Comparison of ENCODE assay signal across 21 cellular contexts in the genomic region with DNA sequence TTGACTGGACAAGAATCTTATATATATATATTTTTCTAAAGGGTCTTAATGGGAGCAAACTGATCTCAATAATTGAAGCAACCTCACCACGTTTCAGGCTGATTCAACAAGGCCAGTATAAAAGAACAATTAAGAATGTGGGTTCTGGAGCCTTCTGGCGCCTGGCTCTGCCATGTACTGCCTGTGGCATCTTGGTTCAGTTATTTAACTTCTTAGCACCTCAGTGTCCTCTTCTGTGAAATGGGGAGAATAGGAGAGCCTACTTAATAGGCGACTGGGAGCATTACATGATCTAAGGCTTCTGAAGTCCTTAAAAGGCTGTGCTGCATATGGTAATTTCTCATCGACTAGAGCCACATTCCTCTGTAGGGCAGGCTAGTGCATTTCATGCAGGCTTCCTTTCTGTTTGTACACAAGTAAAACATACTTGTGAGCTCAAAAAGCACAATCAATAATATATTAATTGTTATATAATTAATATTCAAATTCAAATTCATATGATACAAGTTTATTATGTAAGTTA.
"Had no signal": no experiment of that assay in that cellular context is flagged by ENCODE, and none has a peak within 500 bp of the region (broad histone marks: within the 10 kb centered on the region; RNA-seq: fewer than 3 reads in every experiment).

No MANE protein-coding gene starts in this region.

- H3K27ac ChIP-seq: SJSA1, SK-N-MC had no signal

- H3K4me3 ChIP-seq: SJSA1, SK-N-MC had no signal

- H3K27me3 ChIP-seq: SJSA1 had no signal

- ATAC-seq: HepG2 had no signal

- H3K4me1 ChIP-seq: SJSA1 had no signal

- H3K9me3 ChIP-seq: SJSA1 had no signal

- H3K36me3 ChIP-seq: SJSA1 had no signal

- DNase-seq: IMR-90, Kasumi-1, KG1, MM.1S, NCI-H1092 treated with DMSO at 0.1 percent for 48 hours, NCI-H1436, NCI-H1694, NCI-H187 treated with DMSO at 0.1 percent for 48 hours, NCI-H2029 treated with DMSO at 0.1 percent for 48 hours, NCI-H2171, NCI-H226, NCI-H446, NCI-H510A, NCI-H69, NCI-H774, Right ventricle myocardium superior, RPMI8226, SIG-M5 had no signal
